In the genomic region with DNA sequence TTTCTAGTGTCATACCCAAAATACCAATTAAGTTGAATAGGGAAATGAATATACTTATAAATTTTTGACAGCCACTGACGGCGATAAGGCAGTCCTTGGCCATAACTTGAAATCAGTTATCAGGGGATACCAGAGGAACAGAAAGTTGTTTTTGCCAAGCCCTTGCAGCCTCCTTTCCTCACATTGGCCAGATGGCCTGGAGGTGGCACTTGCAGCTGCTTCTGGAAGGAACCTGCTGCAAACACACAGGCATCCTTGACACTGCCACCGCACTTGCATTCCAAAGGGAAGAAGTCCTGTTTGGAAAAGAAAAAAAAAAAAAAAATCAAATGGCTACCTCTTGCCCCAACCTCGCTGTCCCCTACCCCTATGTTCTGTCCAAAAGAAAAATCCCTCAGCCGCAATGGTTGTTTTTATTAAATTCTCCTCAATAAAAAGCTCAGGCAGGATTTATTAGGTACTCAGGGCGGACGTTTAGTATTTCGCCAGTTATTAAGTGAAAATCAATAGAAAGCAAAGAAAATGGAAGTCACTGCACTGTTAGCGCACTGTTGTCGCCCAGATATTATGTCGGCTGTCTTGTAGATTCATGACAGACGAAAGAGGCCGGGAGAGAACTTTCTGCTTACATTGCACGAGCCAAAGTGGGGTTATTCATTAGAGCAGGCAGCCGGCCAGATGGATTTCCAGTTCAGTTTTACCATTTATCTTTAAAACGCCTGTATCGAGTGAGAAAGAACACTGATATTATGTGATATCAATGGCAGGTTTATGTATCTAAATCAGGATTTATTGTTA, we compare ENCODE assay signal across 1 cellular context.
TF ChIP-seq lines count a peak whose summit lies in the region.

No MANE protein-coding gene starts in this region.

TF ChIP-seq in endothelial cell of umbilical vein, 7 proteins besides CTCF, POLR2A, EP300 and RAD21 (continued from another document):
- TF ChIP-seq, protein P1, sequence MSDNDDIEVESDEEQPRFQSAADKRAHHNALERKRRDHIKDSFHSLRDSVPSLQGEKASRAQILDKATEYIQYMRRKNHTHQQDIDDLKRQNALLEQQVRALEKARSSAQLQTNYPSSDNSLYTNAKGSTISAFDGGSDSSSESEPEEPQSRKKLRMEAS (IDR thresholded peaks at IDR 0.05; ENCODE audit: insufficient read depth, insufficient read length): no peak
- TF ChIP-seq MYC (IDR thresholded peaks at IDR 0.05; ENCODE audit: low read depth, low read length) (no peak), FOS (IDR thresholded peaks at IDR 0.05; ENCODE audit: borderline replicate concordance, insufficient read depth, low read length) (no peak), POLR2AphosphoS5 (IDR thresholded peaks at IDR 0.05; ENCODE audit: insufficient read depth, low read depth, low read length) (no peak)
